ENCODE assay signal across 8 cellular contexts in the genomic region with DNA sequence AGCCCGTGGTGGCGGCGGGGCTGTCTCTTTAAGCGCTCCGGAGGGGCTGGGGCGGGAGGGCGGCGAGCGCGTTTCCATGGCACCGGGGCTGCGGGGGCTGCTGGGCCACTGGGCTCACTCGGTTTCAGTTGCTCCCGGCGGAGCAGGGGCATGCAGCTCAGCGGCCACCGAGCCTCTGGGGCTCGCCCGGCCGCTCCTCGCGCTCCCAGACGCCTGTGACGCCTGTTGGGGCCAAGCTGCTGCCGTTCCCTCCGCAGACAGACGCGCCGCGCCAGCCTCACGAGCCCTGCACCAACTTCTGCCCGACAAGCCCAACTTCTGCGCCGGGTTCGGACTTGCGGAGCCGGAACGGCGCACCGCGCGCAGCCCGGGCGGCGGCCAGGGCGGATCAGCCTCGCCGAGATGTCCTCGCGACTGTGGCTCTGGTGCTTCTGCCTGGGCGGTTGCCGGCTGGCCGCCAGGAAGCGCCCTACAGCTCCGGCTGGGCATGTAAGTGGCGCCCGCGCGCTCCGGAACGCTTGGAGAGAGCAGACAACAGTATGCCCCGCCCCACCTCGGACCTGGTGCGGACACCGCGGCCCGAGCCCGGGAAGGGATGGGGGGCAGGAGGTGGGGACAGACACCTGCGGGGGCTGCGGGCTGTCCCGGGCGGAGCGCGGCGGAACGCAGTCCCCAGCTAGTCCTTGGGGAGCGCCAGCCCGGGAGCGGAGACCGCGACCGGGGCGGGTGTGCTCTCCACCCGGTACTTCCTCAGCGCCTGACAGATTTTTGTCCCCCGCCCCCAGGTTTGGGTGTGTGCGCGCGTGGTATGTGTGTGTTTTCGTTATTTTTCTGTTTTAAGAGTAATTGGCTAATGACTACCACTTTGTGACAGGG.
DNase-seq lines count a peak whose midpoint lies in the region; FAIRE-seq and TF ChIP-seq lines count a peak whose summit lies in the region.

No MANE protein-coding gene starts in this region.

- peak overlapping the region; percentile 96 for H2AFZ ChIP-seq in KMS-11 (ENCODE audit: low read depth)

- H3K27me3 ChIP-seq in KMS-11 (ENCODE audit: insufficient read depth, low read depth) = no peaks in the 10 kb centered on the region

- TF ChIP-seq CTCF in KMS-11 (conservative IDR thresholded peaks at IDR 0.05; ENCODE audit: low read depth, low read length) = no peak; the same call in 1 of the 2 replicates
- TF ChIP-seq CTCF in choroid plexus epithelial cell (conservative IDR thresholded peaks at IDR 0.05; ENCODE audit: low read depth, low read length) = peak; percentile 36

- H3K4me1 ChIP-seq in KMS-11 (ENCODE audit: low read depth, poor library complexity, severe bottlenecking) = peaks cover 28% of the 10 kb centered on the region

- H3K4me3 ChIP-seq in KMS-11 (IDR thresholded peaks at IDR 0.05; ENCODE audit: insufficient read depth, low read depth, low read length) = peak overlapping the region; percentile 91
- peak overlapping the region; percentile 61 for H3K4me3 ChIP-seq in choroid plexus epithelial cell (ENCODE audit: low read depth, low read length)

- H3K9ac ChIP-seq in KMS-11 = peak overlapping the region; percentile 61; the same call in 1 of the 2 replicates

- peak overlapping the region; percentile 61 for H3K4me2 ChIP-seq in KMS-11

- DNase-seq in stimulated activated CD4-positive, alpha-beta T cell treated with anti-CD3 and anti-CD28 coated beads, Interleukin-15, amount 100 ng/mL, for 24 hours = peak; percentile 46
- DNase-seq in stimulated activated CD4-positive, alpha-beta T cell treated with anti-CD3 and anti-CD28 coated beads, Interleukin-4, amount 100 ng/mL, for 24 hours = no peak
- DNase-seq in H54 (ENCODE audit: insufficient read length, low spot score) (peak; percentile 57), SHP77 treated with DMSO at 0.1 percent for 48 hours (lab: John Stamatoyannopoulos, UW) (peak; percentile 61), choroid plexus epithelial cell (ENCODE audit: low read depth) (peak; percentile 69), kidney tubule cell (ENCODE audit: low spot score) (peak; percentile 81)
- DNase-seq in stimulated activated CD8-positive, alpha-beta memory T cell treated with anti-CD3 and anti-CD28 coated beads, Interleukin-4, amount 100 ng/mL, for 48 hours = peak; percentile 37

- H3K27ac ChIP-seq in KMS-11 = peak overlapping the region; percentile 65

- H3K79me2 ChIP-seq in KMS-11 (ENCODE audit: insufficient read depth, low read depth) = no peaks in the 10 kb centered on the region

- H3K36me3 ChIP-seq in KMS-11 (ENCODE audit: insufficient read depth) = no peaks in the 10 kb centered on the region

- TF ChIP-seq POLR2A in H54 (IDR thresholded peaks at IDR 0.05; ENCODE audit: low read depth, low read length) = peak; percentile 55

- no peak for FAIRE-seq in H54 (lab: Jason Lieb, UNC)

- no peaks in the 10 kb centered on the region for H4K20me1 ChIP-seq in KMS-11 (ENCODE audit: insufficient read depth)
